8 cellular contexts compared by ENCODE assay signal in the genomic region with DNA sequence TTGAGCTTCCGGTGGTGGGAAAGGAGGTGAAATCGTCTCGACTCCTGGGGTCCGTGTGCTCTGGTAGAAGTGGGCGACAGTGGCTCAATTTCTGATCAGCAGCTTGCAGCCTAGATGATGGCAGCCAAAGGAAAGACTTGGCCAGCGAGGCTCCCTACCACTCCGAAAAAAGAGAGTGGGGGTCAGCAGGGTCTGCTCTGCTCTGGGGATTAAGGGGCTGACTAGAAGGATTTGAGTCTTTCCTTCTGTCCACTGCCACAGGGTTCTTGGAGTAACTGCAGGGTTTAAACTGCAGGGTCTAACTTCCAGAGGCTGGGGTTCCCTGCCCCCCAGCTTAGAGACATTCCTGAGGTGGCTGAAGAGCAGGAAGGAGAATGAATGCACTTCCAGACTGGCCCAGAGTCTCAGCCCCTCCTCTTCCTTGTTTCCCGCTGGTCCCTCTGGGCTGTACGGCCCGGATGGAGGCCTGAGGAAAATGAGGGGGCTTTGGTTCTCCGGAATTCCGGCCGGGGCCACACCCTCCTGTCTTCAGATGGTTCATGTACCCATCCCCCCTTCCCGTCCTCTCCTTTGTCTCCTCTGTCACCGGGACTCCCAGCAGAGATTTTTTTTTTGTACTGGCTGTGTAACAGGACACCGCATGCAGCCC. TPM values are rescaled to one million over a fixed set of nuclear protein-coding genes. Genes with fewer than 3 reads are reported as not detected.
DNase-seq lines count a peak whose midpoint lies in the region; ATAC-seq and TF ChIP-seq lines count a peak whose summit lies in the region.

No MANE protein-coding gene starts in this region.

- H4K20me1 ChIP-seq in GM23248 (ENCODE audit: insufficient read depth): no peaks in the 10 kb centered on the region; the same call in 1 of the 2 replicates

- in situ Hi-C loops in GM23248 (cut with MboI): no loop called here

- peak overlapping the region; percentile 98 for H3K27ac ChIP-seq in GM23248
- H3K27ac ChIP-seq in Peyer's patch: peak overlapping the region; percentile 87 to 97 (median 94)
- peak overlapping the region; percentile 98 for H3K27ac ChIP-seq in duodenal mucosa (ENCODE audit: low read depth, low read length)
- peak overlapping the region; percentile 97 for H3K27ac ChIP-seq in mesodermal cell (ENCODE audit: low read depth, low read length, severe bottlenecking)

- no peaks in the 10 kb centered on the region for H3K27me3 ChIP-seq in GM23248 (replicated peaks; ENCODE audit: insufficient read depth)
- no peaks in the 10 kb centered on the region for H3K27me3 ChIP-seq in Peyer's patch
- no peaks in the 10 kb centered on the region for H3K27me3 ChIP-seq in duodenal mucosa (ENCODE audit: control insufficient read depth in 1 of 2, insufficient read depth in 2 of 2, low read length in 2 of 2)

- H3K9ac ChIP-seq in GM23248: peak overlapping the region; percentile 99
- H3K9ac ChIP-seq in duodenal mucosa (ENCODE audit: low read depth in 1 of 2, low read length in 2 of 2): peak overlapping the region; percentile 84 to 97

- H3F3A ChIP-seq in GM23248 (ENCODE audit: insufficient read depth): peaks cover 72% of the 10 kb centered on the region

- H3K4me1 ChIP-seq in GM23248 (ENCODE audit: insufficient read depth): peaks cover 70% of the 10 kb centered on the region
- H3K4me1 ChIP-seq in Peyer's patch: peaks cover 0 to 66% (median 8%) of the 10 kb centered on the region in 4 donors
- peaks cover 31 to 55% of the 10 kb centered on the region in 2 donors for H3K4me1 ChIP-seq in duodenal mucosa (ENCODE audit: control insufficient read depth in 1 of 2, insufficient read depth in 2 of 2, low read length in 2 of 2)
- peaks cover 64% of the 10 kb centered on the region for H3K4me1 ChIP-seq in mesodermal cell (ENCODE audit: control insufficient read depth, insufficient read depth, low read length, poor library complexity, severe bottlenecking)

- peak; percentile 83 for DNase-seq in GM23248
- DNase-seq in Peyer's patch: no peak
- no peak for DNase-seq in NCI-H2107 treated with DMSO at 0.1 percent for 48 hours (lab: John Stamatoyannopoulos, UW; ENCODE audit: unreplicated experiment)
- no peak for DNase-seq in stimulated activated CD4-positive, alpha-beta T cell treated with anti-CD3 and anti-CD28 coated beads, Interleukin-2, amount 100 ng/mL, for 48 hours
- no peak for DNase-seq in NCI-H1105 treated with DMSO at 0.1 percent for 48 hours (lab: John Stamatoyannopoulos, UW)

- no peak for TF ChIP-seq POLR2A in Peyer's patch (IDR thresholded peaks at IDR 0.05)

- peak overlapping the region; percentile 94 for H3K4me2 ChIP-seq in GM23248 (ENCODE audit: unreplicated experiment)

- WGBS in GM23248 (ENCODE audit: low coverage in 1 of 2, low lambda C conversion rate in 2 of 2, missing lambda C conversion rate in 2 of 2), 2 experiments: 0 to 1% methylated on average over 16 of the region's 16 CpGs
- 0 to 2% methylated on average over 7 to 11 of the region's 16 CpGs for WGBS in mesodermal cell (ENCODE audit: insufficient coverage in 2 of 2), 2 experiments

- H3K9me3 ChIP-seq in GM23248 (ENCODE audit: low read depth) (no peaks in the 10 kb centered on the region), Peyer's patch (no peaks in the 10 kb centered on the region), duodenal mucosa (ENCODE audit: control insufficient read depth in 1 of 2, low read length in 2 of 2) (no peaks in the 10 kb centered on the region), mesodermal cell (ENCODE audit: control insufficient read depth, low read length) (no peaks in the 10 kb centered on the region)

- TF ChIP-seq CTCF in Peyer's patch (IDR thresholded peaks at IDR 0.05): no peak

- no peak for ATAC-seq in HG02852 (IDR thresholded peaks at IDR 0.05; ENCODE audit: unreplicated experiment)

- peak overlapping the region; percentile 87 for H3K4me3 ChIP-seq in GM23248
- H3K4me3 ChIP-seq in Peyer's patch: peak overlapping the region; percentile 72 to 76 (median 74)
- peak overlapping the region; percentile 93 to 97 for H3K4me3 ChIP-seq in duodenal mucosa (ENCODE audit: low read depth in 1 of 2, low read length in 2 of 2)
- H3K4me3 ChIP-seq in mesodermal cell (ENCODE audit: extremely low read depth, insufficient read depth, low read length, poor library complexity, severe bottlenecking): peak overlapping the region; percentile 75

- H2AFZ ChIP-seq in GM23248: no peak overlapping the region

- peaks cover 12% of the 10 kb centered on the region for H3K36me3 ChIP-seq in GM23248 (ENCODE audit: low read depth)
- peaks cover 0 to 15% (median 0%) of the 10 kb centered on the region in 3 donors for H3K36me3 ChIP-seq in Peyer's patch
- H3K36me3 ChIP-seq in duodenal mucosa (ENCODE audit: control insufficient read depth in 1 of 2, insufficient read depth in 2 of 2, low read length in 2 of 2): peaks cover 0 to 17% of the 10 kb centered on the region in 2 donors
- H3K36me3 ChIP-seq in mesodermal cell (ENCODE audit: control insufficient read depth, insufficient read depth, low read length): peaks cover 45% of the 10 kb centered on the region

- peaks cover 60% of the 10 kb centered on the region for H3K79me2 ChIP-seq in GM23248 (ENCODE audit: insufficient read depth)

- no peaks in the 10 kb centered on the region for H3K9me2 ChIP-seq in GM23248 (ENCODE audit: insufficient read depth)

RNA-seq across cellular contexts. Expression of gene SERPINH1, which starts 0.9 kb away (rescaled TPM):
- 1,790 and 1,872 TPM in 2 replicates for total RNA-seq in GM23248 (2014; rRNA removed; shearing (Covaris generic))
- polyA plus RNA-seq in GM23248 (2016; fragmentation: Nextera tagmentation; extraction: Ambion mirVana): 520 and 559 TPM in 2 replicates
- 10 to 100 TPM; 35.4 to 50.9 (median 43.4) TPM for total RNA-seq in Peyer's patch
- 1,319 TPM for polyA plus RNA-seq in mesodermal cell (2013, experiment 1 of 2)
- polyA plus RNA-seq in mesodermal cell (2013, experiment 2 of 2): 1,058 TPM

RNA-seq across cellular contexts. Expression of gene GDPD5, which starts 37.2 kb away (rescaled TPM):
- total RNA-seq in GM23248 (2014; rRNA removed; shearing (Covaris generic)): 7.0 and 10.7 TPM in 2 replicates
- 3.4 and 5.6 TPM in 2 replicates for polyA plus RNA-seq in GM23248 (2016; fragmentation: Nextera tagmentation; extraction: Ambion mirVana)
- total RNA-seq in Peyer's patch: 10 to 100 TPM in 3 of 4 donors, 1 to 10 TPM in 1; 2.5 to 48.9 (median 22.2) TPM
- 27.2 TPM for polyA plus RNA-seq in mesodermal cell (2013, experiment 1 of 2)
- 15.6 TPM for polyA plus RNA-seq in mesodermal cell (2013, experiment 2 of 2)

Comparison
In these comparisons a context has a peak if more than half of its experiments do, and no peak if none do; other contexts are left out.
1. RNA of gene SERPINH1, which starts 0.9 kb away (total RNA-seq): 1,790 to 1,872 TPM in GM23248; 35.4 to 50.9 TPM in Peyer's patch; every median in the first group is over 10 times any median in the second.
2. Peak in every context shown above with its lines, with median percentiles within 50 percentile points of each other: H3K27ac ChIP-seq and H3K4me3 ChIP-seq.